Comparison of ENCODE assay signal across 2 cellular contexts in the genomic region with DNA sequence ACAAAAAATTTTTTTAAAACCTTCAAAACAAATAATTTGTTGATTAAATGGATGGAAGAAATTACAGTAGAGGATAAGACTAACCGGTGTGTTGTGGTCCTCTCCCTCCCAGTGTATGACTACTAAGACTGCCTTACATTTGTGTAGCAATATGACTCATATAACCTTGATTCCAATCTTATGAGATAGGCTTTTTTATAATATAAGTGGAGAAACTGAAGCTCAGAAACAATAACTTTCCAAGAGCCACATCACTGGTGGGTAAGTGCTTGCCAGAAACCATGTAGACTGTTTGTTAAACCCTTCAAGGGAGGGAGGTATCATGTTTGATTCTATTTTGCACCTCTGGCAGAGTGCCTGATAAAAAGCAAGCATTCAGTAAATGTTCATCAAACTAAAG.
A peak's percentile ranks its signal among the peaks of the same experiment; 100 is the strongest.
TF ChIP-seq lines count a peak whose summit lies in the region.

No MANE protein-coding gene starts in this region.

TF ChIP-seq in HCT116, 20 proteins besides CTCF, POLR2A, EP300 and RAD21 (continued from another document):
- TF ChIP-seq, protein P1, sequence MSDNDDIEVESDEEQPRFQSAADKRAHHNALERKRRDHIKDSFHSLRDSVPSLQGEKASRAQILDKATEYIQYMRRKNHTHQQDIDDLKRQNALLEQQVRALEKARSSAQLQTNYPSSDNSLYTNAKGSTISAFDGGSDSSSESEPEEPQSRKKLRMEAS (IDR thresholded peaks at IDR 0.05), result no peak
- TF ChIP-seq, protein P2, sequence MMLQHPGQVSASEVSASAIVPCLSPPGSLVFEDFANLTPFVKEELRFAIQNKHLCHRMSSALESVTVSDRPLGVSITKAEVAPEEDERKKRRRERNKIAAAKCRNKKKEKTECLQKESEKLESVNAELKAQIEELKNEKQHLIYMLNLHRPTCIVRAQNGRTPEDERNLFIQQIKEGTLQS (IDR thresholded peaks at IDR 0.05), result no peak
- TF ChIP-seq, protein P3, sequence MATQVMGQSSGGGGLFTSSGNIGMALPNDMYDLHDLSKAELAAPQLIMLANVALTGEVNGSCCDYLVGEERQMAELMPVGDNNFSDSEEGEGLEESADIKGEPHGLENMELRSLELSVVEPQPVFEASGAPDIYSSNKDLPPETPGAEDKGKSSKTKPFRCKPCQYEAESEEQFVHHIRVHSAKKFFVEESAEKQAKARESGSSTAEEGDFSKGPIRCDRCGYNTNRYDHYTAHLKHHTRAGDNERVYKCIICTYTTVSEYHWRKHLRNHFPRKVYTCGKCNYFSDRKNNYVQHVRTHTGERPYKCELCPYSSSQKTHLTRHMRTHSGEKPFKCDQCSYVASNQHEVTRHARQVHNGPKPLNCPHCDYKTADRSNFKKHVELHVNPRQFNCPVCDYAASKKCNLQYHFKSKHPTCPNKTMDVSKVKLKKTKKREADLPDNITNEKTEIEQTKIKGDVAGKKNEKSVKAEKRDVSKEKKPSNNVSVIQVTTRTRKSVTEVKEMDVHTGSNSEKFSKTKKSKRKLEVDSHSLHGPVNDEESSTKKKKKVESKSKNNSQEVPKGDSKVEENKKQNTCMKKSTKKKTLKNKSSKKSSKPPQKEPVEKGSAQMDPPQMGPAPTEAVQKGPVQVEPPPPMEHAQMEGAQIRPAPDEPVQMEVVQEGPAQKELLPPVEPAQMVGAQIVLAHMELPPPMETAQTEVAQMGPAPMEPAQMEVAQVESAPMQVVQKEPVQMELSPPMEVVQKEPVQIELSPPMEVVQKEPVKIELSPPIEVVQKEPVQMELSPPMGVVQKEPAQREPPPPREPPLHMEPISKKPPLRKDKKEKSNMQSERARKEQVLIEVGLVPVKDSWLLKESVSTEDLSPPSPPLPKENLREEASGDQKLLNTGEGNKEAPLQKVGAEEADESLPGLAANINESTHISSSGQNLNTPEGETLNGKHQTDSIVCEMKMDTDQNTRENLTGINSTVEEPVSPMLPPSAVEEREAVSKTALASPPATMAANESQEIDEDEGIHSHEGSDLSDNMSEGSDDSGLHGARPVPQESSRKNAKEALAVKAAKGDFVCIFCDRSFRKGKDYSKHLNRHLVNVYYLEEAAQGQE (IDR thresholded peaks at IDR 0.05; ENCODE audit: low read depth), result no peak
- TF ChIP-seq, protein P4, sequence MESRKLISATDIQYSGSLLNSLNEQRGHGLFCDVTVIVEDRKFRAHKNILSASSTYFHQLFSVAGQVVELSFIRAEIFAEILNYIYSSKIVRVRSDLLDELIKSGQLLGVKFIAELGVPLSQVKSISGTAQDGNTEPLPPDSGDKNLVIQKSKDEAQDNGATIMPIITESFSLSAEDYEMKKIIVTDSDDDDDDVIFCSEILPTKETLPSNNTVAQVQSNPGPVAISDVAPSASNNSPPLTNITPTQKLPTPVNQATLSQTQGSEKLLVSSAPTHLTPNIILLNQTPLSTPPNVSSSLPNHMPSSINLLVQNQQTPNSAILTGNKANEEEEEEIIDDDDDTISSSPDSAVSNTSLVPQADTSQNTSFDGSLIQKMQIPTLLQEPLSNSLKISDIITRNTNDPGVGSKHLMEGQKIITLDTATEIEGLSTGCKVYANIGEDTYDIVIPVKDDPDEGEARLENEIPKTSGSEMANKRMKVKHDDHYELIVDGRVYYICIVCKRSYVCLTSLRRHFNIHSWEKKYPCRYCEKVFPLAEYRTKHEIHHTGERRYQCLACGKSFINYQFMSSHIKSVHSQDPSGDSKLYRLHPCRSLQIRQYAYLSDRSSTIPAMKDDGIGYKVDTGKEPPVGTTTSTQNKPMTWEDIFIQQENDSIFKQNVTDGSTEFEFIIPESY (IDR thresholded peaks at IDR 0.05; ENCODE audit: extremely low read depth, insufficient replicate concordance, low read length), result no peak
- TF ChIP-seq POLR2AphosphoS5 (IDR thresholded peaks at IDR 0.05; ENCODE audit: low read depth, low read length) (no peak), EZH2phosphoT487 (IDR thresholded peaks at IDR 0.05; ENCODE audit: borderline replicate concordance) (no peak), FOSL1 (IDR thresholded peaks at IDR 0.05; ENCODE audit: low read depth) (peak; percentile 50), SIN3A (IDR thresholded peaks at IDR 0.05; ENCODE audit: low read depth) (no peak), SP1 (IDR thresholded peaks at IDR 0.05; ENCODE audit: low read depth) (no peak), JUND (IDR thresholded peaks at IDR 0.05) (0 out of 2 replicates have a peak, but pooled peaks have one; percentile 34), EZH2 (IDR thresholded peaks at IDR 0.05) (no peak), SRF (IDR thresholded peaks at IDR 0.05; ENCODE audit: low read depth) (no peak)

TF ChIP-seq in endothelial cell of umbilical vein, 7 proteins besides CTCF, POLR2A, EP300 and RAD21 (continued from another document):
- TF ChIP-seq, protein P1 (IDR thresholded peaks at IDR 0.05; ENCODE audit: insufficient read depth, insufficient read length), result no peak
- peak; percentile 77 for TF ChIP-seq JUN (IDR thresholded peaks at IDR 0.05; ENCODE audit: borderline replicate concordance, insufficient read depth, insufficient read length, low read depth)
TF ChIP-seq in endothelial cell of umbilical vein: peak in this region for 3.
